Comparison of ENCODE assay signal across 8 cellular contexts in the genomic region with DNA sequence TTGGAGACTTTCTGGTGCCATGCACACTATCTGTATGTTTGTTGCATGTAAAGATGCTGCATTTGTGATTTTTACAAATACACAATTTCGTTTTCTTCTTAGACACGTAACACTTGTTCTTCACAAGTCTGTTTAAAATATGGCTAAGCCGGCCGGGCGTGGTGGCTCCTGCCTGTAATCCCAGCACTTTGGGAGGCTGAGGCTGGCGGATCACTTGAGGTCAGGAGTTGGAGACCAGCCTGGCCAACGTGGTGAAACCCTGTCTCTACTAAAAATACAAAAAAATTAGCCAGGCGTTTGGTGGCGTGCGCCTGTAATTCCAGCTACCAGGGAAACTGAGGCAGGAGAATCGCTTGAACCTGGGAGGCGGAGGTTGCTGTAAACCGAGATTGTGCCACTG. TPM values are rescaled to one million over a fixed set of nuclear protein-coding genes. Genes with fewer than 3 reads are reported as not detected.
A peak's percentile ranks its signal among the peaks of the same experiment; 100 is the strongest.
DNase-seq lines count a peak whose midpoint lies in the region; ATAC-seq, FAIRE-seq and TF ChIP-seq lines count a peak whose summit lies in the region.
"Not testable (repeated sequence)": the region's sequence is repeated elsewhere in the genome, so short reads cannot be mapped to it uniquely, and the experiment has no call there.

No MANE protein-coding gene starts in this region.

- peak overlapping the region; percentile 96 for H3K4me2 ChIP-seq in keratinocyte (ENCODE audit: control insufficient read depth, extremely low read depth, insufficient read depth, low read depth, low read length)
- peak overlapping the region; percentile 73 for H3K4me2 ChIP-seq in neural cell (ENCODE audit: low read length)

- H3K27me3 ChIP-seq in HUES64 (ENCODE audit: insufficient read depth, low read length); effector memory CD4-positive, alpha-beta T cell (replicated peaks; ENCODE audit: control insufficient read depth, insufficient read depth, low read length, poor library complexity, severe bottlenecking); keratinocyte (ENCODE audit: control insufficient read depth, extremely low read depth, insufficient read depth, low read length); neural cell (ENCODE audit: insufficient read depth, low read depth, low read length): not testable (repeated sequence)

- not testable (repeated sequence) for FAIRE-seq in keratinocyte (lab: Jason Lieb, UNC)

- not testable (repeated sequence) for TF ChIP-seq CTCF in C4-2B (conservative IDR thresholded peaks at IDR 0.05); keratinocyte (optimal IDR thresholded peaks at IDR 0.05 in 1 of 3, IDR thresholded peaks at IDR 0.05 in 1 of 3, conservative IDR thresholded peaks at IDR 0.05 in 1 of 3; ENCODE audit: extremely low read depth in 1 of 3, insufficient read depth in 2 of 3, low read length in 3 of 3); neural cell (IDR thresholded peaks at IDR 0.05; ENCODE audit: poor library complexity, severe bottlenecking)

- H3K27ac ChIP-seq in C4-2B (peak overlapping the region; percentile 95), HUES64 (ENCODE audit: low read depth, low read length) (peak overlapping the region; percentile 79)
- H3K27ac ChIP-seq in effector memory CD4-positive, alpha-beta T cell (ENCODE audit: insufficient read depth, low read length, poor library complexity, severe bottlenecking) = peak overlapping the region; percentile 58
- H3K27ac ChIP-seq in keratinocyte (ENCODE audit: control insufficient read depth, insufficient read depth, low read length); neural cell (ENCODE audit: low read length): not testable (repeated sequence)

- H3K4me3 ChIP-seq in HUES64 (ENCODE audit: low read length) (peak overlapping the region; percentile 71), keratinocyte (ENCODE audit: control insufficient read depth in 2 of 3, extremely low read depth in 1 of 3, insufficient read depth in 2 of 3, low read depth in 1 of 3, low read length in 3 of 3) (peak overlapping the region in 1 of 3 experiments; percentile 84), neural cell (ENCODE audit: low read length) (peak overlapping the region; percentile 83)
- not testable (repeated sequence) for H3K4me3 ChIP-seq in effector memory CD4-positive, alpha-beta T cell (ENCODE audit: insufficient read depth, low read depth, low read length, poor library complexity, severe bottlenecking)

- not testable (repeated sequence) for H3K79me2 ChIP-seq in keratinocyte (ENCODE audit: control insufficient read depth, insufficient read depth, low read length); neural cell (replicated peaks; ENCODE audit: insufficient read depth, low read length)

- H3K27ac Mint-ChIP-seq in T-cell = peak overlapping the region; percentile 76 to 96
- H3K27ac Mint-ChIP-seq in activated naive CD8-positive, alpha-beta T cell treated with anti-CD3 and anti-CD28 coated beads for 36 hours = peak overlapping the region; percentile 92
- H3K27ac Mint-ChIP-seq in stimulated activated naive CD8-positive, alpha-beta T cell treated with anti-CD3 and anti-CD28 coated beads, Interleukin-15, amount 100 ng/mL, for 72 hours = peak overlapping the region; percentile 93 to 100

- not testable (repeated sequence) for TF ChIP-seq EP300 in neural cell (conservative IDR thresholded peaks at IDR 0.05; ENCODE audit: poor library complexity, severe bottlenecking)

- not testable (repeated sequence) for H3K9me3 ChIP-seq in HUES64 (ENCODE audit: insufficient read depth, low read depth, low read length); effector memory CD4-positive, alpha-beta T cell (ENCODE audit: control insufficient read depth, low read length); keratinocyte (ENCODE audit: control insufficient read depth, low read depth, low read length); neural cell (ENCODE audit: low read length)

- not testable (repeated sequence) for H3K9me2 ChIP-seq in neural cell (ENCODE audit: insufficient read depth, low read length)

- not testable (repeated sequence) for H3K9me1 ChIP-seq in keratinocyte (ENCODE audit: control insufficient read depth, extremely low read depth, insufficient read depth, low read length)

- H3K27me3 Mint-ChIP-seq in T-cell; activated naive CD8-positive, alpha-beta T cell treated with anti-CD3 and anti-CD28 coated beads for 36 hours; stimulated activated naive CD8-positive, alpha-beta T cell treated with anti-CD3 and anti-CD28 coated beads, Interleukin-15, amount 100 ng/mL, for 72 hours: not testable (repeated sequence)

- CTCF ChIA-PET in T-cell (lab: Charles Lee) = interaction anchor here in 1 of 2 donors (0.9 kb wide), 1 partner anchor 21 kb away, joined by 3 read pairs; no protein-coding TSS in a partner anchor

- not testable (repeated sequence) for H2AFZ ChIP-seq in keratinocyte (ENCODE audit: control insufficient read depth, low read length); neural cell (ENCODE audit: low read depth, low read length)

- peak overlapping the region; percentile 82 to 93 (median 85) for H3K4me3 Mint-ChIP-seq in T-cell
- H3K4me3 Mint-ChIP-seq in activated naive CD8-positive, alpha-beta T cell treated with anti-CD3 and anti-CD28 coated beads for 36 hours = peak overlapping the region; percentile 88
- peak overlapping the region; percentile 79 to 95 for H3K4me3 Mint-ChIP-seq in stimulated activated naive CD8-positive, alpha-beta T cell treated with anti-CD3 and anti-CD28 coated beads, Interleukin-15, amount 100 ng/mL, for 72 hours

- not testable (repeated sequence) for H3K9me3 Mint-ChIP-seq in T-cell; activated naive CD8-positive, alpha-beta T cell treated with anti-CD3 and anti-CD28 coated beads for 36 hours; stimulated activated naive CD8-positive, alpha-beta T cell treated with anti-CD3 and anti-CD28 coated beads, Interleukin-15, amount 100 ng/mL, for 72 hours

- H3K4me1 ChIP-seq in HUES64 (ENCODE audit: insufficient read depth, low read length); effector memory CD4-positive, alpha-beta T cell (ENCODE audit: control insufficient read depth, insufficient read depth, low read length, poor library complexity, severe bottlenecking); keratinocyte (ENCODE audit: control insufficient read depth, extremely low read depth, insufficient read depth, low read length): not testable (repeated sequence)

- H4K20me1 ChIP-seq in keratinocyte (ENCODE audit: control insufficient read depth, extremely low read depth, insufficient read depth, low read length); neural cell (ENCODE audit: insufficient read depth): not testable (repeated sequence)

- peaks cover 14 to 24% (median 20%) of the 10 kb centered on the region in 3 donors for H3K4me1 Mint-ChIP-seq in T-cell
- H3K4me1 Mint-ChIP-seq in activated naive CD8-positive, alpha-beta T cell treated with anti-CD3 and anti-CD28 coated beads for 36 hours = peaks cover 15% of the 10 kb centered on the region
- H3K4me1 Mint-ChIP-seq in stimulated activated naive CD8-positive, alpha-beta T cell treated with anti-CD3 and anti-CD28 coated beads, Interleukin-15, amount 100 ng/mL, for 72 hours = peaks cover 17% of the 10 kb centered on the region

- WGBS in HUES64 = 86% methylated on average over 13 of the region's 13 CpGs

- ATAC-seq in T-cell (replicated peaks in 1 of 4); stimulated activated naive CD8-positive, alpha-beta T cell treated with anti-CD3 and anti-CD28 coated beads, Interleukin-15, amount 100 ng/mL, for 72 hours: not testable (repeated sequence)

- not testable (repeated sequence) for DNase-seq in T-cell; activated naive CD8-positive, alpha-beta T cell treated with anti-CD3 and anti-CD28 coated beads for 36 hours; effector memory CD4-positive, alpha-beta T cell; keratinocyte (ENCODE audit: low read depth, low spot score); stimulated activated naive CD8-positive, alpha-beta T cell treated with anti-CD3 and anti-CD28 coated beads, Interleukin-15, amount 100 ng/mL, for 72 hours

- POLR2A ChIA-PET in T-cell (lab: Charles Lee) = interaction anchor here (0.7 to 1.0 kb wide), 2 partner anchors 19 to 435 kb away, joined by 3 to 17 read pairs; no protein-coding TSS in a partner anchor

- H3K9ac ChIP-seq in HUES64 (ENCODE audit: low read depth, low read length) (peak overlapping the region; percentile 85), keratinocyte (ENCODE audit: control insufficient read depth, extremely low read depth, insufficient read depth, low read length) (peak overlapping the region; percentile 80), neural cell (ENCODE audit: low read length) (peak overlapping the region; percentile 72)

- H3K36me3 Mint-ChIP-seq in T-cell; activated naive CD8-positive, alpha-beta T cell treated with anti-CD3 and anti-CD28 coated beads for 36 hours: not testable (repeated sequence)

- dilution Hi-C loops in keratinocyte (cut with MboI; ENCODE audit: extremely low pct_ligation_motif_present, low sequenced_read_pairs) = not testable (repeated sequence)

- H3K36me3 ChIP-seq in HUES64 (ENCODE audit: insufficient read depth, low read length); effector memory CD4-positive, alpha-beta T cell (ENCODE audit: control insufficient read depth, insufficient read depth, low read length); keratinocyte (ENCODE audit: control insufficient read depth in 2 of 2, extremely low read depth in 1 of 2, insufficient read depth in 2 of 2, low read length in 2 of 2); neural cell (ENCODE audit: insufficient read depth, low read length): not testable (repeated sequence)

- not testable (repeated sequence) for TF ChIP-seq RAD21 in neural cell (conservative IDR thresholded peaks at IDR 0.05)

- not testable (repeated sequence) for H3F3A ChIP-seq in neural cell (ENCODE audit: insufficient read depth, low read length, poor library complexity, severe bottlenecking)

RNA-seq across cellular contexts. Expression of a gene that starts 14.7 kb away (rescaled TPM):
- polyA plus RNA-seq in HUES64 (2013, experiment 1 of 2) = 365 TPM
- 396 TPM for polyA plus RNA-seq in HUES64 (2013, experiment 2 of 2)
- 10 to 100 TPM; 10.1 to 58.1 (median 13.9) TPM for total RNA-seq in T-cell
- total RNA-seq in activated naive CD8-positive, alpha-beta T cell treated with anti-CD3 and anti-CD28 coated beads for 36 hours = 100 to 1,000 TPM; 249 to 252 TPM
- 96.2 to 233 TPM (median 186 TPM) in 3 replicates for polyA plus RNA-seq in keratinocyte
- polyA plus RNA-seq in keratinocyte (2011; ENCODE audit: low read depth) = 35.8 TPM
- polyA plus RNA-seq in keratinocyte (2011; cell fraction: cytosol; rRNA removed) = 113 and 171 TPM in 2 replicates
- 136 and 140 TPM in 2 replicates for polyA plus RNA-seq in keratinocyte (2011; cell fraction: nucleus; rRNA removed)
- 56.6 and 182 TPM in 2 replicates for polyA plus RNA-seq in keratinocyte (2012; ENCODE audit: low replicate concordance)
- polyA minus RNA-seq in keratinocyte = 188 to 319 TPM (median 205 TPM) in 3 replicates
- 149 TPM for polyA minus RNA-seq in keratinocyte (2011; cell fraction: cytosol; rRNA and poly(A)+ RNA removed)
- 71.4 and 123 TPM in 2 replicates for polyA minus RNA-seq in keratinocyte (2011; cell fraction: nucleus; rRNA and poly(A)+ RNA removed)
- 81.2 and 86.6 TPM in 2 replicates for polyA plus RNA-seq in neural cell
- polyA minus RNA-seq in neural cell = 96.9 and 106 TPM in 2 replicates

RNA-seq across cellular contexts. Expression of a gene that starts 24.5 kb away (rescaled TPM):
- 16.0 TPM for polyA plus RNA-seq in HUES64 (2013, experiment 1 of 2)
- polyA plus RNA-seq in HUES64 (2013, experiment 2 of 2) = 20.2 TPM
- total RNA-seq in T-cell = 1 to 10 TPM in 1 of 5 donors, under 1 TPM in 4; 0.47 to 1.9 (median 0.58) TPM
- 10 to 100 TPM; 16.6 to 17.2 TPM for total RNA-seq in activated naive CD8-positive, alpha-beta T cell treated with anti-CD3 and anti-CD28 coated beads for 36 hours
- 4.3 to 6.4 TPM (median 6.1 TPM) in 3 replicates for polyA plus RNA-seq in keratinocyte
- polyA plus RNA-seq in keratinocyte (2011; ENCODE audit: low read depth) = 4.6 TPM
- polyA plus RNA-seq in keratinocyte (2011; cell fraction: cytosol; rRNA removed) = 4.4 and 6.8 TPM in 2 replicates
- polyA plus RNA-seq in keratinocyte (2011; cell fraction: nucleus; rRNA removed) = 2.2 and 2.7 TPM in 2 replicates
- 4.2 and 5.8 TPM in 2 replicates for polyA plus RNA-seq in keratinocyte (2012; ENCODE audit: low replicate concordance)
- polyA minus RNA-seq in keratinocyte = 2.8 to 5.4 TPM (median 3.2 TPM) in 3 replicates
- 6.1 TPM for polyA minus RNA-seq in keratinocyte (2011; cell fraction: cytosol; rRNA and poly(A)+ RNA removed)
- 1.3 and 1.6 TPM in 2 replicates for polyA minus RNA-seq in keratinocyte (2011; cell fraction: nucleus; rRNA and poly(A)+ RNA removed)
- 49.5 and 54.5 TPM in 2 replicates for polyA plus RNA-seq in neural cell
- 31.7 and 32.1 TPM in 2 replicates for polyA minus RNA-seq in neural cell

Comparison
In these comparisons a context has a peak if more than half of its experiments do, and no peak if none do; other contexts are left out.
1. RNA of a gene that starts 14.7 kb away (total RNA-seq): 249 to 252 TPM in activated naive CD8-positive, alpha-beta T cell treated with anti-CD3 and anti-CD28 coated beads for 36 hours; 10.1 to 58.1 TPM in T-cell; every median in the first group is over 4 times any median in the second.
2. RNA of a gene that starts 24.5 kb away (total RNA-seq): 16.6 to 17.2 TPM in activated naive CD8-positive, alpha-beta T cell treated with anti-CD3 and anti-CD28 coated beads for 36 hours; 0.47 to 1.9 TPM in T-cell; every median in the first group is over 4 times any median in the second.
3. Peak in every context shown above with its lines, with median percentiles within 50 percentile points of each other: H3K9ac ChIP-seq, H3K27ac Mint-ChIP-seq and H3K4me3 Mint-ChIP-seq.